14 cellular contexts compared by ENCODE assay signal in the genomic region with DNA sequence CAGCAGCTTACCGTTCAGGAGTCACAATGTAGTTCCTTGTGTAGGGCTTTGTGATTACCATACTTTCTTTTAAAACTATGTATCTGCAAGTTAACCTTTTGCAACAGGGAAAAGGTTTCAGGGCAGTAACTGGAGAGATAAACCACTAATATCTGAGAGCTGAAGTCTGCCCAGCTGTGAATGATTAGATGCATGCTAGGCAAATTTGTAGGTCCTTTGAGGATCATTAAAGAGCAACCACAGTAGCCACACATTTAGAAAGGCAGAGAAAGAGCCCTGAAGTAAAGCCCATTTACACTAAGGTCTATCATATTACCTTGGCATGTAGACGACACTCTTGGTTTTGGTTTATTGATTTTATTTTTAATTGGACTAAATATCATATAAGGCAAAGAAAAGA. TPM values are rescaled to one million over a fixed set of nuclear protein-coding genes. Genes with fewer than 3 reads are reported as not detected.
DNase-seq lines count a peak whose midpoint lies in the region; ATAC-seq and TF ChIP-seq lines count a peak whose summit lies in the region.
"Had no signal": no experiment of that assay in that cellular context is flagged by ENCODE, and none has a peak within 500 bp of the region (broad histone marks: within the 10 kb centered on the region; RNA-seq: fewer than 3 reads in every experiment).

No MANE protein-coding gene starts in this region.

- H3K36me3 ChIP-seq in Loucy (ENCODE audit: insufficient read depth, low read length) (no peaks in the 10 kb centered on the region), upper lobe of right lung (no peaks in the 10 kb centered on the region)
- H3K36me3 ChIP-seq: tibial artery had no signal

- intact Hi-C loops in upper lobe of right lung (cut with DNase I), result no loop called here
- intact Hi-C loops in left cardiac atrium (cut with DNase I), result no loop called here

- no peaks in the 10 kb centered on the region for H4K20me1 ChIP-seq in Loucy (ENCODE audit: insufficient read depth, low read length, poor library complexity, severe bottlenecking)

- DNase-seq in upper lobe of right lung (no peak), LoVo (ENCODE audit: low spot score) (no peak), left cardiac atrium (no peak)
- no peak for DNase-seq in activated effector memory CD4-positive, alpha-beta T cell treated with anti-CD3 and anti-CD28 coated beads, Interleukin-2, amount 50 U/mL, for 16 hours
- DNase-seq: ACHN, body of pancreas, heart left ventricle, Right ventricle myocardium superior, tibial artery had no signal

- TF ChIP-seq CTCF in Loucy (conservative IDR thresholded peaks at IDR 0.05; ENCODE audit: low read length) (no peak), upper lobe of right lung (IDR thresholded peaks at IDR 0.05) (no peak)

- peak overlapping the region; percentile 35 for H3K4me2 ChIP-seq in Loucy (ENCODE audit: low read depth, low read length, poor library complexity, severe bottlenecking)

- ATAC-seq in GM18502 (IDR thresholded peaks at IDR 0.05; ENCODE audit: poor library complexity, unreplicated experiment), result peak; percentile 83
- ATAC-seq in GM19467 (IDR thresholded peaks at IDR 0.05; ENCODE audit: unreplicated experiment), result peak; percentile 86
- ATAC-seq in HG02970 (IDR thresholded peaks at IDR 0.05; ENCODE audit: low FRiP score, unreplicated experiment), result peak; percentile 72
- ATAC-seq in upper lobe of right lung, result no peak
- no peak for ATAC-seq in left cardiac atrium
- ATAC-seq: activated T-helper 17 cell treated with anti-CD3 and anti-CD28 coated beads, Interleukin-2, amount 50 U/mL, for 72 hours; body of pancreas; heart left ventricle had no signal

- H3K9me3 ChIP-seq in Loucy (ENCODE audit: insufficient read depth, low read depth, low read length), result no peaks in the 10 kb centered on the region
- no peaks in the 10 kb centered on the region for H3K9me3 ChIP-seq in upper lobe of right lung
- H3K9me3 ChIP-seq: body of pancreas, heart left ventricle, tibial artery had no signal

- H3F3A ChIP-seq in Loucy (ENCODE audit: low read depth), result no peaks in the 10 kb centered on the region

- H3K4me3 ChIP-seq in Loucy (ENCODE audit: low read length, poor library complexity, severe bottlenecking) (peak overlapping the region; percentile 36), upper lobe of right lung (no peak overlapping the region)
- H3K4me3 ChIP-seq: body of pancreas, heart left ventricle, tibial artery had no signal

- H3K79me2 ChIP-seq in Loucy (ENCODE audit: insufficient read depth, low read length), result no peaks in the 10 kb centered on the region

- no peak overlapping the region for H3K27ac ChIP-seq in upper lobe of right lung
- H3K27ac ChIP-seq: body of pancreas, heart left ventricle, tibial artery had no signal

- no peaks in the 10 kb centered on the region for H3K9me2 ChIP-seq in Loucy (replicated peaks; ENCODE audit: low read depth, low read length)

- H3K9ac ChIP-seq in Loucy (ENCODE audit: low read depth, low read length, poor library complexity, severe bottlenecking), result no peak overlapping the region

- H3K4me1 ChIP-seq in Loucy (ENCODE audit: insufficient read depth, low read length, poor library complexity, severe bottlenecking) (peaks cover 9% of the 10 kb centered on the region), upper lobe of right lung (no peaks in the 10 kb centered on the region)
- H3K4me1 ChIP-seq: body of pancreas, tibial artery had no signal

- H3K27me3 ChIP-seq in Loucy (ENCODE audit: insufficient read depth, low read length, poor library complexity, severe bottlenecking), result no peaks in the 10 kb centered on the region
- H3K27me3 ChIP-seq in upper lobe of right lung, result no peaks in the 10 kb centered on the region
- H3K27me3 ChIP-seq: body of pancreas, heart left ventricle, tibial artery had no signal

- no peak overlapping the region for H2AFZ ChIP-seq in Loucy (ENCODE audit: low read length)

RNA-seq across cellular contexts. Expression of a gene that starts 60.0 kb away (rescaled TPM):
- 79.3 TPM for total RNA-seq in upper lobe of right lung
- total RNA-seq in left cardiac atrium, result 10 to 100 TPM; 22.3 to 23.3 TPM

Comparison
In these comparisons a context has a peak if more than half of its experiments do, and no peak if none do; other contexts are left out.
1. ATAC-seq: peak in GM18502 (single experiment), GM19467 (single experiment) and HG02970 (single experiment); none in upper lobe of right lung (single experiment) and left cardiac atrium (0 of 2).